Comparison of ENCODE assay signal across 22 cellular contexts in genomic region chr13:43293561-43293960, GRCh38.
DNase-seq lines count a peak whose midpoint lies in the region; ATAC-seq and TF ChIP-seq lines count a peak whose summit lies in the region.
"Had no signal": no experiment of that assay in that cellular context is flagged by ENCODE, and none has a peak within 500 bp of the region (broad histone marks: within the 10 kb centered on the region; RNA-seq: fewer than 3 reads in every experiment).

No MANE protein-coding gene starts in this region.

- peak overlapping the region; percentile 61; the same call in 1 of the 2 replicates for H4K5ac ChIP-seq in IMR-90 (ENCODE audit: low read depth, low read length)

- H3K36me3 ChIP-seq in IMR-90 (ENCODE audit: control insufficient read depth, insufficient read depth, low read length), result no peaks in the 10 kb centered on the region
- no peaks in the 10 kb centered on the region for H3K36me3 ChIP-seq in adipocyte (ENCODE audit: control insufficient read depth, insufficient read depth, low read length, severe bottlenecking)
- no peaks in the 10 kb centered on the region for H3K36me3 ChIP-seq in effector memory CD4-positive, alpha-beta T cell (ENCODE audit: control insufficient read depth, insufficient read depth, low read length)
- H3K36me3 ChIP-seq: BE2C, BLaER1 had no signal

- peak overlapping the region; percentile 80 for H3K4ac ChIP-seq in IMR-90 (ENCODE audit: low read depth, low read length)

- no CpG with 5 or more reads among the region's 1 CpG for WGBS in IMR-90 (ENCODE audit: extremely low coverage in 2 of 2, insufficient read length in 1 of 2), 2 experiments

- POLR2A ChIA-PET in IMR-90 (lab: Charles Lee; ENCODE audit: unreplicated experiment), result no interaction called here

- no peaks in the 10 kb centered on the region for H3K27me3 ChIP-seq in IMR-90 (ENCODE audit: control insufficient read depth, insufficient read depth, low read length)
- H3K27me3 ChIP-seq in adipocyte (replicated peaks; ENCODE audit: control insufficient read depth, insufficient read depth, low read length), result no peaks in the 10 kb centered on the region
- no peaks in the 10 kb centered on the region for H3K27me3 ChIP-seq in effector memory CD4-positive, alpha-beta T cell (replicated peaks; ENCODE audit: control insufficient read depth, insufficient read depth, low read length, poor library complexity, severe bottlenecking)
- H3K27me3 ChIP-seq: BE2C, BLaER1 had no signal

- H3K14ac ChIP-seq in IMR-90 (replicated peaks; ENCODE audit: low read depth, low read length), result peak overlapping the region; percentile 55; the same call in 1 of the 2 replicates

- no peak overlapping the region for H2AFZ ChIP-seq in IMR-90 (replicated peaks; ENCODE audit: low read length, poor library complexity)

- H4K20me1 ChIP-seq in IMR-90 (ENCODE audit: insufficient read depth, low read length), result no peaks in the 10 kb centered on the region
- H4K20me1 ChIP-seq: BLaER1 had no signal

- H2BK15ac ChIP-seq in IMR-90 (ENCODE audit: low read depth, low read length), result peak overlapping the region; percentile 81; the same call in 2 of the 3 replicates

- ATAC-seq in IMR-90 (ENCODE audit: low read depth) (0 out of 2 replicates have a peak, but pooled peaks have one; percentile 32), GM21528 (IDR thresholded peaks at IDR 0.05; ENCODE audit: low FRiP score, unreplicated experiment) (no peak)
- ATAC-seq: GM12878 had no signal

- peak overlapping the region; percentile 51; the same call in 1 of the 2 replicates for H2BK120ac ChIP-seq in IMR-90 (ENCODE audit: low read depth, low read length)

- H2BK5ac ChIP-seq in IMR-90 (ENCODE audit: low read depth, low read length, poor library complexity, severe bottlenecking), result peak overlapping the region; percentile 27

- dilution Hi-C loops in IMR-90 (cut with HindIII; ENCODE audit: low sequenced_read_pairs, unreplicated experiment), result no loop called here

- H3K4me1 ChIP-seq in IMR-90 (ENCODE audit: control insufficient read depth, insufficient read depth, low read length), result peaks cover 14% of the 10 kb centered on the region
- peaks cover 19% of the 10 kb centered on the region for H3K4me1 ChIP-seq in adipocyte (ENCODE audit: control insufficient read depth, insufficient read depth, low read length)
- H3K4me1 ChIP-seq in effector memory CD4-positive, alpha-beta T cell (ENCODE audit: control insufficient read depth, insufficient read depth, low read length, poor library complexity, severe bottlenecking), result no peaks in the 10 kb centered on the region
- H3K4me1 ChIP-seq: BLaER1 had no signal

- BruUV-seq in IMR-90 (replicated peaks; lab: Mats Ljungman, UMichigan), result no TSS peak

- peaks cover 8% of the 10 kb centered on the region; the same call in 1 of the 2 replicates for H3K9me1 ChIP-seq in IMR-90 (ENCODE audit: insufficient read depth, low read length)

- H3K56ac ChIP-seq in IMR-90 (ENCODE audit: extremely low read depth, insufficient read depth, low read length), result no peak overlapping the region

- no peak overlapping the region; a peak in 1 of 4 replicates for H4K8ac ChIP-seq in IMR-90 (ENCODE audit: low read depth in 2 of 2, low read length in 2 of 2)

- TF ChIP-seq CTCF in IMR-90 (conservative IDR thresholded peaks at IDR 0.05; ENCODE audit: low read depth, low read length) (no peak), fibroblast of villous mesenchyme (IDR thresholded peaks at IDR 0.05; ENCODE audit: insufficient read depth, low read depth, low read length) (no peak)

- intact Hi-C loops in IMR-90 (cut with micrococcal nuclease), result no loop called here

- TF ChIP-seq RAD21 in IMR-90 (IDR thresholded peaks at IDR 0.05; ENCODE audit: low read length), result no peak

- H3K18ac ChIP-seq in IMR-90 (ENCODE audit: low read depth, low read length), result peak overlapping the region; percentile 48

- H3K23ac ChIP-seq in IMR-90 (ENCODE audit: low read depth, low read length), result no peak overlapping the region

- no peaks in the 10 kb centered on the region for H3K79me1 ChIP-seq in IMR-90 (ENCODE audit: low read depth in 1 of 2, low read length in 2 of 2)

- no peak overlapping the region for H3K4me3 ChIP-seq in IMR-90 (ENCODE audit: insufficient read depth, low read depth, low read length)
- H3K4me3 ChIP-seq in adipocyte (ENCODE audit: low read length), result no peak overlapping the region
- no peak overlapping the region for H3K4me3 ChIP-seq in fibroblast of villous mesenchyme (ENCODE audit: low read depth, low read length)
- H3K4me3 ChIP-seq in effector memory CD4-positive, alpha-beta T cell (ENCODE audit: insufficient read depth, low read depth, low read length, poor library complexity, severe bottlenecking), result no peak overlapping the region
- H3K4me3 ChIP-seq: BLaER1, GM12878 had no signal

- no peak overlapping the region for H3K4me2 ChIP-seq in IMR-90 (ENCODE audit: low read depth, low read length)
- H3K4me2 ChIP-seq: BLaER1 had no signal

- H2BK20ac ChIP-seq in IMR-90 (ENCODE audit: low read depth, low read length), result peak overlapping the region; percentile 87

- H4K91ac ChIP-seq in IMR-90 (ENCODE audit: insufficient read depth, low read depth, low read length), result peak overlapping the region; percentile 72; the same call in 1 of the 2 replicates

- H3K9ac ChIP-seq in IMR-90 (ENCODE audit: low read depth, low read length) (no peak overlapping the region), adipocyte (ENCODE audit: low read length) (no peak overlapping the region)
- H3K9ac ChIP-seq: BLaER1 had no signal

- CTCF ChIA-PET in IMR-90 (lab: Yijun Ruan, JAX), result no interaction called here

- in situ Hi-C loops in IMR-90 (cut with MboI; ENCODE audit: low sequenced_read_pairs), result no loop called here

- H2AK5ac ChIP-seq in IMR-90 (ENCODE audit: low read depth, low read length), result peak overlapping the region; percentile 84

- TF ChIP-seq POLR2A in IMR-90 (IDR thresholded peaks at IDR 0.05; ENCODE audit: low read depth, low read length), result no peak

- DNase-seq in IMR-90 (no peak), adipocyte (ENCODE audit: low read depth) (peak; percentile 44), fibroblast of villous mesenchyme (ENCODE audit: low read depth) (peak; percentile 56), T-helper 9 cell (no peak)
- no peak for DNase-seq in effector memory CD4-positive, alpha-beta T cell
- DNase-seq: 8988T; ACHN; BE2C; C1 segment of cervical spinal cord; CD4-positive, alpha-beta memory T cell; CD4-positive, CD25-positive, alpha-beta regulatory T cell; CD8-positive, alpha-beta memory T cell; COR-L47; DMS 273 treated with DMSO at 0.1 percent for 48 hours; DMS153; DMS53; DMS79; DND-41; GDM1 had no signal

- no peaks in the 10 kb centered on the region for H3K9me3 ChIP-seq in IMR-90 (ENCODE audit: control insufficient read depth, insufficient read depth, low read length)
- H3K9me3 ChIP-seq in adipocyte (ENCODE audit: control insufficient read depth, low read length), result no peaks in the 10 kb centered on the region
- no peaks in the 10 kb centered on the region for H3K9me3 ChIP-seq in effector memory CD4-positive, alpha-beta T cell (ENCODE audit: control insufficient read depth, low read length)
- H3K9me3 ChIP-seq: BE2C, BLaER1 had no signal

- H3K27ac ChIP-seq in IMR-90 (ENCODE audit: insufficient read depth, low read length), result peak overlapping the region; percentile 56; the same call in 1 of the 2 replicates
- H3K27ac ChIP-seq in effector memory CD4-positive, alpha-beta T cell (ENCODE audit: insufficient read depth, low read length, poor library complexity, severe bottlenecking), result no peak overlapping the region
- H3K27ac ChIP-seq: BLaER1 had no signal

- no peak overlapping the region for H2AK9ac ChIP-seq in IMR-90 (replicated peaks; ENCODE audit: low read depth, low read length, poor library complexity)

TF ChIP-seq in IMR-90, 13 proteins besides CTCF, POLR2A, EP300 and RAD21:
- no peak for TF ChIP-seq RCOR1 (IDR thresholded peaks at IDR 0.05; ENCODE audit: insufficient replicate concordance, low read length)
- TF ChIP-seq MAFK (IDR thresholded peaks at IDR 0.05; ENCODE audit: low read depth, low read length), result no peak
TF ChIP-seq in IMR-90: peak in this region for 0.

Comparison
In these comparisons a context has a peak if more than half of its experiments do, and no peak if none do; other contexts are left out.
1. DNase-seq: peak in adipocyte (single experiment) and fibroblast of villous mesenchyme (single experiment); none in IMR-90 (single experiment), effector memory CD4-positive, alpha-beta T cell (0 of 3) and T-helper 9 cell (single experiment).